In the genomic region with DNA sequence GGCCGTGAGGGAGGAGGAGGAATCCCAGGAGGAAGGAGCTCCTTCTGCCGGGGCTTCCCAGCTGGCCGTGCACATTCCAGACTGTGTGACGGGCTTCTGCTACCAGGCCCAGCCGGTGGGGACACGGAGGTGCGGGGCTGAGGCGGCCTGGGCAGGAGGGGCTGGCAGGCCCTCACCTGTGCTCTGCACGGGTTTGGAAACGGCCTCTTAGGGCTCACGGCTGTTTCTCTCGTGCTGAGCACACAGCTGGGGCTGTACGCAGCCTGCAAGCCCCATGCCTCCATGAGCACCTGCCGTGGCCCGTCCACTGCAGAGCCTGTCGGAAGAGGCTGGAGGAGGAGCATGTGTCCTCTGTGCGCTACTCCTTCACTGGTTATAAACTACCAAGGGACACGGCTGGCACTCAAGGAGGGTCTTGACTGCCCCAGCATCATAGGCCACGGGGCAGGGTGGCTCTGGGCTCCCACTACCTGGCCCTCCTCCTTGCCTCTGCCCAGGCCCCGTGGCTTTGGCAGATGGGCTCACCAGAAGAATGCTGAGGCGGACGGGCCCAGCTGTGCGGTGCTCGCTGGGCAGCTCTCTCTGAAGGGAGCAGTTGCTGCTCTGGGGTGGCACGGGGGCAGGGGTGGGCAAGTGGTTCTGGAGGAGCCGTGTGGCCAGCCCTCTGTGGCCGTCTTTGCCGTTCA, we compare ENCODE assay signal across 1 cellular context.
TF ChIP-seq lines count a peak whose summit lies in the region.

No MANE protein-coding gene starts in this region.

TF ChIP-seq in IMR-90, 13 proteins besides CTCF, POLR2A, EP300 and RAD21:
- TF ChIP-seq MAFK (IDR thresholded peaks at IDR 0.05; ENCODE audit: low read depth, low read length) (no peak), CEBPB (IDR thresholded peaks at IDR 0.05; ENCODE audit: low read depth, low read length) (no peak), NFE2L2 (IDR thresholded peaks at IDR 0.05; ENCODE audit: low read depth, low read length) (no peak), BHLHE40 (IDR thresholded peaks at IDR 0.05; ENCODE audit: low read depth, low read length) (no peak), MXI1 (IDR thresholded peaks at IDR 0.05; ENCODE audit: borderline replicate concordance, low read depth, low read length) (no peak), MAZ (IDR thresholded peaks at IDR 0.05; ENCODE audit: borderline replicate concordance, low read depth, low read length) (no peak), FOS (IDR thresholded peaks at IDR 0.05; ENCODE audit: low read depth, low read length) (no peak), RCOR1 (IDR thresholded peaks at IDR 0.05; ENCODE audit: insufficient replicate concordance, low read length) (no peak), RFX5 (IDR thresholded peaks at IDR 0.05; ENCODE audit: low read depth, low read length) (no peak), CHD1 (IDR thresholded peaks at IDR 0.05; ENCODE audit: low read depth, low read length) (no peak), SMC3 (IDR thresholded peaks at IDR 0.05; ENCODE audit: low read depth, low read length) (no peak)
- TF ChIP-seq, protein P1, sequence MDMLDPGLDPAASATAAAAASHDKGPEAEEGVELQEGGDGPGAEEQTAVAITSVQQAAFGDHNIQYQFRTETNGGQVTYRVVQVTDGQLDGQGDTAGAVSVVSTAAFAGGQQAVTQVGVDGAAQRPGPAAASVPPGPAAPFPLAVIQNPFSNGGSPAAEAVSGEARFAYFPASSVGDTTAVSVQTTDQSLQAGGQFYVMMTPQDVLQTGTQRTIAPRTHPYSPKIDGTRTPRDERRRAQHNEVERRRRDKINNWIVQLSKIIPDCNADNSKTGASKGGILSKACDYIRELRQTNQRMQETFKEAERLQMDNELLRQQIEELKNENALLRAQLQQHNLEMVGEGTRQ (IDR thresholded peaks at IDR 0.05; ENCODE audit: low read depth, low read length) = no peak
- TF ChIP-seq, protein P2, sequence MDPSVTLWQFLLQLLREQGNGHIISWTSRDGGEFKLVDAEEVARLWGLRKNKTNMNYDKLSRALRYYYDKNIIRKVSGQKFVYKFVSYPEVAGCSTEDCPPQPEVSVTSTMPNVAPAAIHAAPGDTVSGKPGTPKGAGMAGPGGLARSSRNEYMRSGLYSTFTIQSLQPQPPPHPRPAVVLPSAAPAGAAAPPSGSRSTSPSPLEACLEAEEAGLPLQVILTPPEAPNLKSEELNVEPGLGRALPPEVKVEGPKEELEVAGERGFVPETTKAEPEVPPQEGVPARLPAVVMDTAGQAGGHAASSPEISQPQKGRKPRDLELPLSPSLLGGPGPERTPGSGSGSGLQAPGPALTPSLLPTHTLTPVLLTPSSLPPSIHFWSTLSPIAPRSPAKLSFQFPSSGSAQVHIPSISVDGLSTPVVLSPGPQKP (IDR thresholded peaks at IDR 0.05; ENCODE audit: borderline replicate concordance, low read depth, low read length) = no peak
